Comparison of ENCODE assay signal across 19 cellular contexts in the genomic region with DNA sequence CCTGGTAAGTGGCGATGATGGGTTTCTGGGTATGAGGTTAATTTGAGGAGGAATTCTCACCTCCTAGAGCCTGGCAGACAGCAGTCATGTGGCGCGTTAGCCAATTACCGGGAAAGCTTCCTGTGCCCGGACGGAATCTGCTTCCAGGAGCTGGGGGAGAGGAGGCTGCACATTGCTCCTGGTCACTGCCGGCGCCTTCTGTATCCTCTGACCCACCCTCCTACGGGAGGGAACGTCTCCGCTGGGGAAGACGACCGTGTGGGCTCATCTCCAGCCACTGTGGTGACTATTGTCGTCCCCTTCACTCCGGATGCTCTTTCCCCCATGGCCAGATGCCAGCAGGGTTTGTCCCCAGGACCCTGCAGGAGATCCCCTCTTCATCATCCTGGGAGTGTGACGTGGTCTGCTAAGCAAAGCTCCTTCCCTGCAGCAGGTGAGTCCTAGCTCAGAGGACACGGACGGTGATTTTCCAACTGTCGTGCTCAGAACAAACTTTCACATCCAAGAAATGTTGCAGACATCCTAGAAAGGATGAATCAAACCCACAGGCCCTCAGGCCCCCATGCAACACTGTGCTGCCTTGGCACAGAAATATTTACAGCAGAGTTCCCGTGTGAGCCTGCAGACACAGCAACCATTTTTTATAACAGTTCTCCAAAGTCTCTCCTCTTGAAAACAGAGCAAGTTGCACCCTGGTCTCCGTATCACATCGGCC. TPM values are rescaled to one million over a fixed set of nuclear protein-coding genes. Genes with fewer than 3 reads are reported as not detected.
DNase-seq lines count a peak whose midpoint lies in the region; ATAC-seq and TF ChIP-seq lines count a peak whose summit lies in the region.
"Had no signal": no experiment of that assay in that cellular context is flagged by ENCODE, and none has a peak within 500 bp of the region (broad histone marks: within the 10 kb centered on the region; RNA-seq: fewer than 3 reads in every experiment).

No MANE protein-coding gene starts in this region.

- H3K27me3 ChIP-seq in aorta (ENCODE audit: control insufficient read depth in 1 of 2, insufficient read depth in 2 of 2, low read length in 1 of 2) (no peaks in the 10 kb centered on the region), brain microvascular endothelial cell (replicated peaks) (peaks cover 7% of the 10 kb centered on the region)

- no peak overlapping the region for H3K27ac Mint-ChIP-seq in natural killer cell treated with Interleukin-12 subunit alpha and Interleukin-12 subunit beta and Interleukin-15 and Interleukin-18, amount 100 ng/mL, for 72 hours
- no peak overlapping the region for H3K27ac Mint-ChIP-seq in natural killer cell
- H3K27ac Mint-ChIP-seq in activated CD4-positive, alpha-beta memory T cell treated with anti-CD3 and anti-CD28 coated beads for 36 hours = no peak overlapping the region
- H3K27ac Mint-ChIP-seq: mesothelial cell of epicardium; stimulated activated naive B cell treated with anti-CD40 and anti-IgM and Interleukin-4, amounts not matched to agents 10 μg/mL and 1 μg/mL and 100 μg/mL, for 72 hours had no signal

- H3K27me3 Mint-ChIP-seq in natural killer cell treated with Interleukin-12 subunit alpha and Interleukin-12 subunit beta and Interleukin-15 and Interleukin-18, amount 100 ng/mL, for 72 hours = peaks cover 0 to 11% of the 10 kb centered on the region in 2 donors
- H3K27me3 Mint-ChIP-seq in natural killer cell (ENCODE audit: low read depth in 2 of 2) = peaks cover 3 to 23% of the 10 kb centered on the region in 2 donors
- peaks cover 16% of the 10 kb centered on the region for H3K27me3 Mint-ChIP-seq in activated CD4-positive, alpha-beta memory T cell treated with anti-CD3 and anti-CD28 coated beads for 36 hours

- intact Hi-C loops in natural killer cell (cut with micrococcal nuclease) (no loop called here), aorta (cut with DNase I) (no loop called here)
- intact Hi-C loops in activated CD4-positive, alpha-beta memory T cell treated with anti-CD3 and anti-CD28 coated beads for 36 hours (cut with micrococcal nuclease) = no loop called here

- H3K4me3 Mint-ChIP-seq in natural killer cell treated with Interleukin-12 subunit alpha and Interleukin-12 subunit beta and Interleukin-15 and Interleukin-18, amount 100 ng/mL, for 72 hours = no peak overlapping the region
- no peak overlapping the region for H3K4me3 Mint-ChIP-seq in natural killer cell
- no peak overlapping the region for H3K4me3 Mint-ChIP-seq in activated CD4-positive, alpha-beta memory T cell treated with anti-CD3 and anti-CD28 coated beads for 36 hours
- H3K4me3 Mint-ChIP-seq: mesothelial cell of epicardium; stimulated activated naive B cell treated with anti-CD40 and anti-IgM and Interleukin-4, amounts not matched to agents 10 μg/mL and 1 μg/mL and 100 μg/mL, for 72 hours had no signal

- H3K4me3 ChIP-seq in aorta (ENCODE audit: low read length in 2 of 2) (no peak overlapping the region), brain microvascular endothelial cell (ENCODE audit: low read depth, low read length) (no peak overlapping the region)

- in situ Hi-C loops in brain microvascular endothelial cell (cut with HindIII; ENCODE audit: low pct_ligation_motif_present, low sequenced_read_pairs) = no loop called here

- TF ChIP-seq CTCF in natural killer cell (IDR thresholded peaks at IDR 0.05) (no peak), brain microvascular endothelial cell (IDR thresholded peaks at IDR 0.05; ENCODE audit: low read depth, low read length, missing control alignments) (no peak)

- ATAC-seq in natural killer cell treated with Interleukin-12 subunit alpha and Interleukin-12 subunit beta and Interleukin-15 and Interleukin-18, amount 100 ng/mL, for 72 hours = no peak
- no peak for ATAC-seq in natural killer cell
- ATAC-seq in aorta (ENCODE audit: low FRiP score) = no peak
- ATAC-seq: stimulated activated naive B cell treated with anti-CD40 and anti-IgM and Interleukin-4, amounts not matched to agents 10 μg/mL and 1 μg/mL and 100 μg/mL, for 72 hours had no signal

- CTCF ChIA-PET in activated CD4-positive, alpha-beta memory T cell treated with anti-CD3 and anti-CD28 coated beads for 36 hours (lab: Charles Lee) = no interaction called here

- H3K36me3 ChIP-seq in aorta (ENCODE audit: control insufficient read depth in 1 of 2, insufficient read depth in 2 of 2, low read length in 1 of 2) (no peaks in the 10 kb centered on the region), brain microvascular endothelial cell (replicated peaks) (no peaks in the 10 kb centered on the region)

- POLR2A ChIA-PET in activated CD4-positive, alpha-beta memory T cell treated with anti-CD3 and anti-CD28 coated beads for 36 hours (lab: Charles Lee) = no interaction called here

- peak; percentile 56 for DNase-seq in natural killer cell treated with Interleukin-12 subunit alpha and Interleukin-12 subunit beta and Interleukin-15 and Interleukin-18, amount 100 ng/mL, for 72 hours (ENCODE audit: low spot score)
- DNase-seq in natural killer cell (no peak), cerebellar cortex (ENCODE audit: low spot score) (peak; percentile 63), left kidney (ENCODE audit: low read depth, low spot score) (peak; percentile 71), aorta (peak; percentile 40 to 70), middle frontal gyrus (ENCODE audit: extremely low spot score, low spot score) (no peak), brain microvascular endothelial cell (no peak)
- DNase-seq in activated CD4-positive, alpha-beta memory T cell treated with anti-CD3 and anti-CD28 coated beads for 36 hours = no peak
- DNase-seq: activated CD4-positive, alpha-beta T cell treated with anti-CD3 and anti-CD28 coated beads for 48 hours; activated naive CD4-positive, alpha-beta T cell; EL; hippocampal formation; KBM-7; NCI-H187; NK-92 treated with Interleukin-12 subunit alpha and Interleukin-12 subunit beta, amount 100 ng/mL, for 24 hours; nucleus accumbens; stimulated activated naive B cell treated with anti-CD40 and anti-IgM and Interleukin-4, amounts not matched to agents 10 μg/mL and 1 μg/mL and 100 μg/mL, for 72 hours had no signal

- WGBS in aorta, 2 donors = 77 to 78% methylated on average over 22 of the region's 22 CpGs

- H3K9me3 ChIP-seq in aorta (ENCODE audit: control insufficient read depth, low read length) = no peaks in the 10 kb centered on the region

- no peak overlapping the region for H3K27ac ChIP-seq in aorta (ENCODE audit: low read depth in 1 of 2, low read length in 2 of 2)
- no peak overlapping the region for H3K27ac ChIP-seq in brain microvascular endothelial cell
- H3K27ac ChIP-seq: RWPE1 had no signal

- no peaks in the 10 kb centered on the region for H3K9me3 Mint-ChIP-seq in natural killer cell treated with Interleukin-12 subunit alpha and Interleukin-12 subunit beta and Interleukin-15 and Interleukin-18, amount 100 ng/mL, for 72 hours
- H3K9me3 Mint-ChIP-seq in natural killer cell = no peaks in the 10 kb centered on the region
- H3K9me3 Mint-ChIP-seq in activated CD4-positive, alpha-beta memory T cell treated with anti-CD3 and anti-CD28 coated beads for 36 hours = no peaks in the 10 kb centered on the region
- H3K9me3 Mint-ChIP-seq: mesothelial cell of epicardium; stimulated activated naive B cell treated with anti-CD40 and anti-IgM and Interleukin-4, amounts not matched to agents 10 μg/mL and 1 μg/mL and 100 μg/mL, for 72 hours had no signal

- no peaks in the 10 kb centered on the region for H3K4me1 Mint-ChIP-seq in natural killer cell treated with Interleukin-12 subunit alpha and Interleukin-12 subunit beta and Interleukin-15 and Interleukin-18, amount 100 ng/mL, for 72 hours (ENCODE audit: low read depth in 2 of 2)
- no peaks in the 10 kb centered on the region for H3K4me1 Mint-ChIP-seq in natural killer cell
- H3K4me1 Mint-ChIP-seq in activated CD4-positive, alpha-beta memory T cell treated with anti-CD3 and anti-CD28 coated beads for 36 hours (ENCODE audit: low read depth) = no peaks in the 10 kb centered on the region
- H3K4me1 Mint-ChIP-seq: stimulated activated naive B cell treated with anti-CD40 and anti-IgM and Interleukin-4, amounts not matched to agents 10 μg/mL and 1 μg/mL and 100 μg/mL, for 72 hours had no signal

- H3K36me3 Mint-ChIP-seq in natural killer cell treated with Interleukin-12 subunit alpha and Interleukin-12 subunit beta and Interleukin-15 and Interleukin-18, amount 100 ng/mL, for 72 hours = no peaks in the 10 kb centered on the region
- H3K36me3 Mint-ChIP-seq in natural killer cell = no peaks in the 10 kb centered on the region
- no peaks in the 10 kb centered on the region for H3K36me3 Mint-ChIP-seq in activated CD4-positive, alpha-beta memory T cell treated with anti-CD3 and anti-CD28 coated beads for 36 hours
- H3K36me3 Mint-ChIP-seq: mesothelial cell of epicardium had no signal

- H3K4me1 ChIP-seq in aorta (ENCODE audit: control insufficient read depth in 1 of 2, insufficient read depth in 2 of 2, low read length in 2 of 2) = no peaks in the 10 kb centered on the region

RNA-seq across cellular contexts. Expression of a gene that starts 29.6 kb away (rescaled TPM):
- total RNA-seq in natural killer cell treated with Interleukin-12 subunit alpha and Interleukin-12 subunit beta and Interleukin-15 and Interleukin-18, amount 100 ng/mL, for 72 hours = under 1 TPM; 0.62 to 0.98 TPM
- total RNA-seq in natural killer cell = 1 to 10 TPM; 1.2 to 8.6 (median 3.9) TPM
- 100 to 1,000 TPM in 1 of 2 donors, 10 to 100 TPM in 1; 88.3 to 104 TPM for total RNA-seq in aorta
- 10 to 100 TPM; 11.3 to 26.6 TPM for polyA plus RNA-seq in aorta
- under 1 TPM; 0.45 to 0.80 TPM for total RNA-seq in activated CD4-positive, alpha-beta memory T cell treated with anti-CD3 and anti-CD28 coated beads for 36 hours

Comparison
In these comparisons a context has a peak if more than half of its experiments do, and no peak if none do; other contexts are left out.
1. DNase-seq: peak in natural killer cell treated with Interleukin-12 subunit alpha and Interleukin-12 subunit beta and Interleukin-15 and Interleukin-18, amount 100 ng/mL, for 72 hours (single experiment), cerebellar cortex (single experiment), left kidney (single experiment) and aorta (2 of 2); none in natural killer cell (single experiment), middle frontal gyrus (single experiment), brain microvascular endothelial cell (single experiment) and activated CD4-positive, alpha-beta memory T cell treated with anti-CD3 and anti-CD28 coated beads for 36 hours (single experiment).
2. RNA of a gene that starts 29.6 kb away (total RNA-seq): 88.3 to 104 TPM in aorta; 1.2 to 8.6 TPM in natural killer cell, 0.62 to 0.98 TPM in natural killer cell treated with Interleukin-12 subunit alpha and Interleukin-12 subunit beta and Interleukin-15 and Interleukin-18, amount 100 ng/mL, for 72 hours and 0.45 to 0.80 TPM in activated CD4-positive, alpha-beta memory T cell treated with anti-CD3 and anti-CD28 coated beads for 36 hours; every median in the first group is over 4 times any median in the second.